In genomic region chr2:60569680-60570111, GRCh38 we compare ENCODE assay signal across 1 cellular context.
TF ChIP-seq lines count a peak whose summit lies in the region.

No MANE protein-coding gene starts in this region.

TF ChIP-seq in H1, 55 proteins besides CTCF, POLR2A, EP300 and RAD21:
- TF ChIP-seq EZH2 (IDR thresholded peaks at IDR 0.05; ENCODE audit: low read depth, low read length, severe bottlenecking) (peak; percentile 34), SUZ12 (IDR thresholded peaks at IDR 0.05; ENCODE audit: low read length) (no peak)
